Comparison of ENCODE assay signal across 8 cellular contexts in genomic region chr5:156913719-156914370, GRCh38. TPM values are rescaled to one million over a fixed set of nuclear protein-coding genes. Genes with fewer than 3 reads are reported as not detected.
DNase-seq lines count a peak whose midpoint lies in the region; ATAC-seq lines count a peak whose summit lies in the region.

No MANE protein-coding gene starts in this region.

- CTCF ChIA-PET in activated naive CD4-positive, alpha-beta T cell treated with anti-CD3 and anti-CD28 coated beads, Interleukin-2, amount 10 ng/mL, durations not matched to agents 7 days and 5 days (lab: Charles Lee) = interaction anchor here (0.8 to 4.6 kb wide), 12 partner anchors 9 to 219 kb away, joined by 3 to 13 read pairs (median 4); partner anchors contain the start of gene HAVCR2

- peak overlapping the region; percentile 56 for H3K4me3 Mint-ChIP-seq in activated naive CD4-positive, alpha-beta T cell treated with anti-CD3 and anti-CD28 coated beads, Interleukin-2, amount 10 ng/mL, durations not matched to agents 7 days and 5 days

- H3K36me3 Mint-ChIP-seq in activated naive CD4-positive, alpha-beta T cell treated with anti-CD3 and anti-CD28 coated beads, Interleukin-2, amount 10 ng/mL, durations not matched to agents 7 days and 5 days = peaks cover 58% of the 10 kb centered on the region

- ATAC-seq in HG02885 (IDR thresholded peaks at IDR 0.05; ENCODE audit: poor library complexity, unreplicated experiment) = peak; percentile 97

- H3K9me3 Mint-ChIP-seq in activated naive CD4-positive, alpha-beta T cell treated with anti-CD3 and anti-CD28 coated beads, Interleukin-2, amount 10 ng/mL, durations not matched to agents 7 days and 5 days = peaks cover 35% of the 10 kb centered on the region

- peak overlapping the region; percentile 99 for H3K27ac Mint-ChIP-seq in activated naive CD4-positive, alpha-beta T cell treated with anti-CD3 and anti-CD28 coated beads, Interleukin-2, amount 10 ng/mL, durations not matched to agents 7 days and 5 days

- no peaks in the 10 kb centered on the region for H3K27me3 Mint-ChIP-seq in activated naive CD4-positive, alpha-beta T cell treated with anti-CD3 and anti-CD28 coated beads, Interleukin-2, amount 10 ng/mL, durations not matched to agents 7 days and 5 days

- H3K4me1 Mint-ChIP-seq in activated naive CD4-positive, alpha-beta T cell treated with anti-CD3 and anti-CD28 coated beads, Interleukin-2, amount 10 ng/mL, durations not matched to agents 7 days and 5 days = peaks cover 71% of the 10 kb centered on the region

- DNase-seq in stimulated activated CD4-positive, alpha-beta T cell treated with anti-CD3 and anti-CD28 coated beads, Interleukin-15, amount 100 ng/mL, for 24 hours = peak; percentile 31
- no peak for DNase-seq in stimulated activated CD4-positive, alpha-beta T cell treated with anti-CD3 and anti-CD28 coated beads, Interleukin-2, amount 100 ng/mL, for 48 hours
- DNase-seq in NCI-H2029 (lab: John Stamatoyannopoulos, UW) (peak; percentile 91), H4 (ENCODE audit: low spot score) (no peak), AG08395 (ENCODE audit: low spot score) (no peak), T-helper 9 cell (no peak)
- peak; percentile 61 for DNase-seq in activated naive CD4-positive, alpha-beta T cell treated with anti-CD3 and anti-CD28 coated beads, Interleukin-2, amount 10 ng/mL, durations not matched to agents 7 days and 5 days

RNA-seq across cellular contexts. Expression of gene TIMD4, which starts 49.2 kb away (rescaled TPM):
- not detected in 2 replicates for total RNA-seq in H4 (2014; rRNA removed; shearing (Covaris generic))

Comparison
In these comparisons a context has a peak if more than half of its experiments do, and no peak if none do; other contexts are left out.
1. DNase-seq: peak in stimulated activated CD4-positive, alpha-beta T cell treated with anti-CD3 and anti-CD28 coated beads, Interleukin-15, amount 100 ng/mL, for 24 hours (single experiment), NCI-H2029 (single experiment) and activated naive CD4-positive, alpha-beta T cell treated with anti-CD3 and anti-CD28 coated beads, Interleukin-2, amount 10 ng/mL, durations not matched to agents 7 days and 5 days (single experiment); none in stimulated activated CD4-positive, alpha-beta T cell treated with anti-CD3 and anti-CD28 coated beads, Interleukin-2, amount 100 ng/mL, for 48 hours (0 of 2), H4 (single experiment), AG08395 (single experiment) and T-helper 9 cell (single experiment).